Comparison of ENCODE assay signal across 1 cellular context in the genomic region with DNA sequence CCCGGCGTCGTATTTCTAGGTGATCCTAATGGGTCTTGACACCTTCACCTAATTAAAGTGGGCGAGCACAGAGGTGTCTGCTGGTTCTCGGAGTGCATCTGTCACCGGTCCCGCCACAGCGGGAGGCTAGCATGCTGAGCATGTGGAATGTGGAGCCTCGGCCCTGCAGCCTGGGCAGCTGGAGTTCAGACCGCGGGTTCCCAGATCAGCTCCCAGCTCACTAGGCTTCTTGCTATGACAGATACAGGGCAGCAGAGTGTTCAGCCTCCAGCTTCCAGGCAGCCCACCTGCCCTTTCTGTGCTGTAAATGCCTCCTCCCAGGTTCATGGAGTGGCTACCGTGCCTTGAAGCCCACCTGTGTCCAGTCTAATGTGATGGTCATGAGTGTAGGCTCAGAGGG.
TF ChIP-seq lines count a peak whose summit lies in the region.

No MANE protein-coding gene starts in this region.

TF ChIP-seq in H1, 55 proteins besides CTCF, POLR2A, EP300 and RAD21:
- TF ChIP-seq RNF2 (IDR thresholded peaks at IDR 0.05; ENCODE audit: borderline replicate concordance, low read depth, low read length, missing control alignments, poor library complexity, severe bottlenecking), result no peak
- no peak for TF ChIP-seq CBX8 (IDR thresholded peaks at IDR 0.05; ENCODE audit: borderline replicate concordance, low read depth, low read length)
- no peak for TF ChIP-seq GABPA (IDR thresholded peaks at IDR 0.05; ENCODE audit: borderline replicate concordance, insufficient read depth, low read length)
- TF ChIP-seq, protein P1, sequence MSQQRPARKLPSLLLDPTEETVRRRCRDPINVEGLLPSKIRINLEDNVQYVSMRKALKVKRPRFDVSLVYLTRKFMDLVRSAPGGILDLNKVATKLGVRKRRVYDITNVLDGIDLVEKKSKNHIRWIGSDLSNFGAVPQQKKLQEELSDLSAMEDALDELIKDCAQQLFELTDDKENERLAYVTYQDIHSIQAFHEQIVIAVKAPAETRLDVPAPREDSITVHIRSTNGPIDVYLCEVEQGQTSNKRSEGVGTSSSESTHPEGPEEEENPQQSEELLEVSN (IDR thresholded peaks at IDR 0.05), result peak; percentile 76
- no peak for TF ChIP-seq TAF7 (optimal IDR thresholded peaks at IDR 0.05; ENCODE audit: borderline replicate concordance, low read depth, low read length)
- TF ChIP-seq SIX5 (IDR thresholded peaks at IDR 0.05; ENCODE audit: low read depth, low read length), result no peak
- peak; percentile 61; the same call in 1 of the 2 replicates for TF ChIP-seq TEAD4 (IDR thresholded peaks at IDR 0.05; ENCODE audit: low read depth, low read length)
- TF ChIP-seq, protein P2, sequence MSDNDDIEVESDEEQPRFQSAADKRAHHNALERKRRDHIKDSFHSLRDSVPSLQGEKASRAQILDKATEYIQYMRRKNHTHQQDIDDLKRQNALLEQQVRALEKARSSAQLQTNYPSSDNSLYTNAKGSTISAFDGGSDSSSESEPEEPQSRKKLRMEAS (IDR thresholded peaks at IDR 0.05), result peak; percentile 77
- no peak for TF ChIP-seq HDAC6 (IDR thresholded peaks at IDR 0.05; ENCODE audit: low read depth, low read length)
